ENCODE assay signal across 22 cellular contexts in genomic region chr17:65820306-65820705, GRCh38.
"Had no signal": no experiment of that assay in that cellular context is flagged by ENCODE, and none has a peak within 500 bp of the region (broad histone marks: within the 10 kb centered on the region; RNA-seq: fewer than 3 reads in every experiment).

No MANE protein-coding gene starts in this region.

- DNase-seq: IMR-90, Karpas-422, KG1, NCI-H1092, NCI-H1105 treated with DMSO at 0.1 percent for 48 hours, NCI-H1436, NCI-H187, NCI-H2029, NCI-H2081 treated with DMSO at 0.1 percent for 48 hours, NCI-H2171, NCI-H226, NCI-H446, NCI-H510A, NCI-H524 treated with DMSO at 0.1 percent for 48 hours, NCI-H69, NCI-H774, SHP77 treated with DMSO at 0.1 percent for 48 hours had no signal

- H3K4me3 ChIP-seq: SJCRH30 had no signal

- FAIRE-seq: HepG2 had no signal

- H3K27ac ChIP-seq: SJCRH30 had no signal

- H3K4me1 ChIP-seq: SJCRH30 had no signal

- H3K9me3 ChIP-seq: SJCRH30 had no signal

- ATAC-seq: HepG2, Panc1, Right ventricle myocardium inferior, SK-N-SH treated with all-trans-retinoic acid at 6 μM for 48 hours had no signal
